Comparison of ENCODE assay signal across 13 cellular contexts in genomic region chr14:36443374-36443773, GRCh38.
"Had no signal": no experiment of that assay in that cellular context is flagged by ENCODE, and none has a peak within 500 bp of the region (broad histone marks: within the 10 kb centered on the region; RNA-seq: fewer than 3 reads in every experiment).

No MANE protein-coding gene starts in this region.

- H3K4me1 ChIP-seq: foreskin keratinocyte, prostate gland, right lobe of liver had no signal

- H3K27me3 ChIP-seq: cardiac muscle cell, right lobe of liver had no signal

- H3K4me3 ChIP-seq: cardiac muscle cell, prostate gland, right lobe of liver had no signal

- H3K4me1 Mint-ChIP-seq: naive thymus-derived CD4-positive, alpha-beta T cell; stimulated activated memory B cell treated with anti-CD40 and anti-IgM and Interleukin-4, amounts not matched to agents 10 μg/mL and 1 μg/mL and 100 μg/mL, for 72 hours had no signal

- H3K27me3 Mint-ChIP-seq: stimulated activated memory B cell treated with anti-CD40 and anti-IgM and Interleukin-4, amounts not matched to agents 10 μg/mL and 1 μg/mL and 100 μg/mL, for 72 hours had no signal

- H3K27ac ChIP-seq: cardiac muscle cell, foreskin keratinocyte, prostate gland, right lobe of liver had no signal

- H3K27ac Mint-ChIP-seq: activated CD8-positive, alpha-beta T cell treated with anti-CD3 and anti-CD28 coated beads, Interleukin-2, amount 10 ng/mL, durations not matched to agents 7 days and 5 days; activated naive CD4-positive, alpha-beta T cell treated with anti-CD3 and anti-CD28 coated beads for 36 hours; naive thymus-derived CD4-positive, alpha-beta T cell; stimulated activated memory B cell treated with anti-CD40 and anti-IgM and Interleukin-4, amounts not matched to agents 10 μg/mL and 1 μg/mL and 100 μg/mL, for 72 hours; type B pancreatic cell had no signal

- H3K9me3 ChIP-seq: prostate gland, right lobe of liver had no signal

- DNase-seq: activated CD8-positive, alpha-beta memory T cell treated with anti-CD3 and anti-CD28 coated beads, Interleukin-2, amount 50 U/mL, for 48 hours; activated CD8-positive, alpha-beta T cell treated with anti-CD3 and anti-CD28 coated beads, Interleukin-2, amount 10 ng/mL, durations not matched to agents 7 days and 5 days; activated naive CD4-positive, alpha-beta T cell treated with anti-CD3 and anti-CD28 coated beads for 36 hours; foreskin keratinocyte; naive thymus-derived CD4-positive, alpha-beta T cell; right lobe of liver; stimulated activated CD4-positive, alpha-beta T cell treated with anti-CD3 and anti-CD28 coated beads, Interleukin-1b, Interleukin-23, amount 100 ng/mL, for 48 hours; substantia nigra had no signal

- H3K36me3 Mint-ChIP-seq: naive thymus-derived CD4-positive, alpha-beta T cell; stimulated activated memory B cell treated with anti-CD40 and anti-IgM and Interleukin-4, amounts not matched to agents 10 μg/mL and 1 μg/mL and 100 μg/mL, for 72 hours; type B pancreatic cell had no signal

- H3K4me3 Mint-ChIP-seq: activated CD8-positive, alpha-beta T cell treated with anti-CD3 and anti-CD28 coated beads, Interleukin-2, amount 10 ng/mL, durations not matched to agents 7 days and 5 days; activated naive CD4-positive, alpha-beta T cell treated with anti-CD3 and anti-CD28 coated beads for 36 hours; naive thymus-derived CD4-positive, alpha-beta T cell; stimulated activated memory B cell treated with anti-CD40 and anti-IgM and Interleukin-4, amounts not matched to agents 10 μg/mL and 1 μg/mL and 100 μg/mL, for 72 hours had no signal

- FAIRE-seq: islet of Langerhans had no signal

- H3K36me3 ChIP-seq: cardiac muscle cell, prostate gland, right lobe of liver had no signal

- H3K9me3 Mint-ChIP-seq: activated naive CD4-positive, alpha-beta T cell treated with anti-CD3 and anti-CD28 coated beads for 36 hours; stimulated activated memory B cell treated with anti-CD40 and anti-IgM and Interleukin-4, amounts not matched to agents 10 μg/mL and 1 μg/mL and 100 μg/mL, for 72 hours; type B pancreatic cell had no signal

- ATAC-seq: activated CD8-positive, alpha-beta T cell treated with anti-CD3 and anti-CD28 coated beads, Interleukin-2, amount 10 ng/mL, durations not matched to agents 7 days and 5 days; foreskin keratinocyte; naive thymus-derived CD4-positive, alpha-beta T cell; right lobe of liver; stimulated activated memory B cell treated with anti-CD40 and anti-IgM and Interleukin-4, amounts not matched to agents 10 μg/mL and 1 μg/mL and 100 μg/mL, for 72 hours had no signal
